In the genomic region with DNA sequence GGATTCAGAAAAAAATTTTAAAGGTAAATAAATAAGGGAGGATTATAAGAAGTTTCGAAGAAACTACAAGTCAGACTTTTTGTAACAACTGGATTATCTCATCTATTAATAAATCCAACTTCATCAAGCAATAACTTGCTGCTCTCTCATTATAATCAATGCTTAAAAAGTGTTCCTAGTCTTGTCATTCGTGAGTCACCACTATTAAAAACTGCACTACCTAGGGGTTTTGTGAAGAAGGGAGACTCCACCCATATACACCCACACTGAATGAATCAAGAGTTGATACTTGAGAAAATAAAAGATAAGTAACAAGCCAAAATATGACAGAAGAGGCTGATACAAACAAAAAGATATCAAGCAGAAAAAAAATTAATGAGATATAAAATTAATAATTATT, we compare ENCODE assay signal across 20 cellular contexts.
DNase-seq lines count a peak whose midpoint lies in the region; ATAC-seq, FAIRE-seq and TF ChIP-seq lines count a peak whose summit lies in the region.
"Had no signal": no experiment of that assay in that cellular context is flagged by ENCODE, and none has a peak within 500 bp of the region (broad histone marks: within the 10 kb centered on the region; RNA-seq: fewer than 3 reads in every experiment).

No MANE protein-coding gene starts in this region.

- no peak overlapping the region for H2BK5ac ChIP-seq in neuronal stem cell (ENCODE audit: low read length)

- no peaks in the 10 kb centered on the region for H3K79me1 ChIP-seq in neuronal stem cell (ENCODE audit: low read depth, low read length)

- H3K14ac ChIP-seq in neuronal stem cell (ENCODE audit: low read length) = no peak overlapping the region

- no TSS peak for BruUV-seq in Caco-2 (replicated peaks; lab: Mats Ljungman, UMichigan)

- H3K36me3 ChIP-seq in bronchial epithelial cell (ENCODE audit: control insufficient read depth, insufficient read depth, low read length) = no peaks in the 10 kb centered on the region
- no peaks in the 10 kb centered on the region for H3K36me3 ChIP-seq in Caco-2 (ENCODE audit: control insufficient read depth, insufficient read depth, low read length)
- no peaks in the 10 kb centered on the region for H3K36me3 ChIP-seq in tibial artery
- H3K36me3 ChIP-seq in neuronal stem cell (replicated peaks in 1 of 2; ENCODE audit: control insufficient read depth in 2 of 2, insufficient read depth in 2 of 2, low read length in 2 of 2) = no peaks in the 10 kb centered on the region

- no peak overlapping the region for H3K9ac ChIP-seq in neuronal stem cell (ENCODE audit: low read depth, low read length, poor library complexity)
- H3K9ac ChIP-seq: SK-N-SH had no signal

- H2BK120ac ChIP-seq in neuronal stem cell (ENCODE audit: low read depth, low read length) = no peak overlapping the region

- no peak overlapping the region for H2AK5ac ChIP-seq in neuronal stem cell (ENCODE audit: low read depth, low read length)

- H3K4me1 ChIP-seq in Caco-2 (peaks cover 17% of the 10 kb centered on the region), tibial artery (peaks cover 0 to 5% (median 0%) of the 10 kb centered on the region in 4 donors), neuronal stem cell (ENCODE audit: control insufficient read depth in 2 of 2, insufficient read depth in 1 of 2, low read depth in 1 of 2, low read length in 2 of 2) (no peaks in the 10 kb centered on the region)

- H3K9me3 Mint-ChIP-seq in Caco-2 (ENCODE audit: unreplicated experiment) = peaks cover 27% of the 10 kb centered on the region

- H3K27me3 ChIP-seq in bronchial epithelial cell (ENCODE audit: control insufficient read depth, insufficient read depth, low read length) (no peaks in the 10 kb centered on the region), Caco-2 (replicated peaks; ENCODE audit: control insufficient read depth, insufficient read depth, low read length) (no peaks in the 10 kb centered on the region), tibial artery (no peaks in the 10 kb centered on the region), neuronal stem cell (ENCODE audit: control insufficient read depth in 3 of 3, insufficient read depth in 3 of 3, low read depth in 1 of 3, low read length in 3 of 3) (peaks cover 0 to 4% (median 0%) of the 10 kb centered on the region in 3 experiments)

- H3K23ac ChIP-seq in neuronal stem cell (ENCODE audit: low read depth, low read length, poor library complexity) = no peak overlapping the region

- no peak for TF ChIP-seq CTCF in bronchial epithelial cell (IDR thresholded peaks at IDR 0.05; ENCODE audit: insufficient read depth, low read length, severe bottlenecking)
- no peak for TF ChIP-seq CTCF in Caco-2 (IDR thresholded peaks at IDR 0.05; ENCODE audit: insufficient read depth in 1 of 2, low read depth in 1 of 2, low read length in 1 of 2, severe bottlenecking in 1 of 2, unreplicated experiment in 1 of 2)
- TF ChIP-seq CTCF in tibial artery (IDR thresholded peaks at IDR 0.05) = no peak

- WGBS in neuronal stem cell (ENCODE audit: extremely low coverage in 2 of 2, insufficient read length in 2 of 2, insufficient replicate concordance in 1 of 2), 2 donors = no CpG with 5 or more reads among the region's 2 CpGs

- intact Hi-C loops in Caco-2 (cut with micrococcal nuclease; ENCODE audit: unreplicated experiment) (no loop called here), tibial artery (cut with DNase I; ENCODE audit: low total_unique reads) (no loop called here)

- H3K36me3 Mint-ChIP-seq in Caco-2 (ENCODE audit: insufficient read depth, unreplicated experiment) = no peaks in the 10 kb centered on the region

- POLR2A ChIA-PET in Caco-2 (lab: Charles Lee) = no interaction called here

- H2BK15ac ChIP-seq in neuronal stem cell (ENCODE audit: low read length) = no peak overlapping the region

- H3K4me3 ChIP-seq in bronchial epithelial cell (ENCODE audit: low read depth, low read length) (no peak overlapping the region), Caco-2 (ENCODE audit: low read depth, low read length) (no peak overlapping the region), tibial artery (no peak overlapping the region), neuronal stem cell (ENCODE audit: low read length in 2 of 2) (no peak overlapping the region)

- no peak overlapping the region for H2BK12ac ChIP-seq in neuronal stem cell (ENCODE audit: low read length)

- peaks cover 18% of the 10 kb centered on the region for H3K4me1 Mint-ChIP-seq in Caco-2 (ENCODE audit: low read depth, unreplicated experiment)

- no peak overlapping the region for H3K27ac Mint-ChIP-seq in Caco-2 (ENCODE audit: unreplicated experiment)
- H3K27ac Mint-ChIP-seq: H9 had no signal

- no peak overlapping the region for H2AFZ ChIP-seq in neuronal stem cell (ENCODE audit: low read length)

- DNase-seq in ELR (ENCODE audit: low read depth) (peak; percentile 42), M059J (ENCODE audit: low read depth) (peak; percentile 67), bronchial epithelial cell (ENCODE audit: low read depth) (peak; percentile 92), iris pigment epithelial cell (ENCODE audit: low read depth) (peak; percentile 8), Caco-2 (no peak), tibial artery (no peak), neuronal stem cell (ENCODE audit: low spot score) (no peak)
- DNase-seq: C1 segment of cervical spinal cord; DMS153; H9; IMR-90; NCI-H1048; NCI-H146; NCI-H2081 treated with DMSO at 0.1 percent for 48 hours; NCI-H226; NCI-H69; NK-92 treated with Interleukin-12 subunit alpha and Interleukin-12 subunit beta, amount 100 ng/mL, for 24 hours; Right ventricle myocardium superior; SK-N-SH had no signal

- no peaks in the 10 kb centered on the region for H3K9me3 ChIP-seq in Caco-2
- H3K9me3 ChIP-seq in tibial artery = no peaks in the 10 kb centered on the region
- H3K9me3 ChIP-seq in neuronal stem cell (replicated peaks in 1 of 2; ENCODE audit: control insufficient read depth in 2 of 2, insufficient read depth in 1 of 2, low read depth in 1 of 2, low read length in 2 of 2) = no peaks in the 10 kb centered on the region
- H3K9me3 ChIP-seq: SK-N-SH had no signal

- H3K27ac ChIP-seq in tibial artery = no peak overlapping the region
- no peak overlapping the region for H3K27ac ChIP-seq in neuronal stem cell (replicated peaks; ENCODE audit: low read length)

- ATAC-seq in HG03432 (IDR thresholded peaks at IDR 0.05; ENCODE audit: unreplicated experiment) = no peak

- no peak overlapping the region for H4K91ac ChIP-seq in neuronal stem cell (ENCODE audit: low read depth, low read length, poor library complexity)

- no peak overlapping the region for H3K4ac ChIP-seq in neuronal stem cell (ENCODE audit: low read length)

- no peak overlapping the region for H3K4me2 ChIP-seq in neuronal stem cell (ENCODE audit: insufficient read depth, low read length, poor library complexity, severe bottlenecking)
- H3K4me2 ChIP-seq: SK-N-SH had no signal

- CTCF ChIA-PET in Caco-2 (lab: Charles Lee) = no interaction called here

- FAIRE-seq in bronchial epithelial cell (lab: Jason Lieb, UNC) = no peak

- no peak overlapping the region for H3K18ac ChIP-seq in neuronal stem cell (ENCODE audit: low read length)

- H3K27me3 Mint-ChIP-seq in Caco-2 (ENCODE audit: insufficient read depth, unreplicated experiment) = no peaks in the 10 kb centered on the region

- no peak overlapping the region for H3K4me3 Mint-ChIP-seq in Caco-2 (ENCODE audit: unreplicated experiment)
- H3K4me3 Mint-ChIP-seq: H9 had no signal

- no peak overlapping the region for H4K8ac ChIP-seq in neuronal stem cell (ENCODE audit: low read depth, low read length)

Comparison
In these comparisons a context has a peak if more than half of its experiments do, and no peak if none do; other contexts are left out.
1. DNase-seq: peak in ELR (single experiment), M059J (single experiment), bronchial epithelial cell (single experiment) and iris pigment epithelial cell (single experiment); none in Caco-2 (0 of 2), tibial artery (0 of 2) and neuronal stem cell (single experiment).